Comparison of ENCODE assay signal across 27 cellular contexts in the genomic region with DNA sequence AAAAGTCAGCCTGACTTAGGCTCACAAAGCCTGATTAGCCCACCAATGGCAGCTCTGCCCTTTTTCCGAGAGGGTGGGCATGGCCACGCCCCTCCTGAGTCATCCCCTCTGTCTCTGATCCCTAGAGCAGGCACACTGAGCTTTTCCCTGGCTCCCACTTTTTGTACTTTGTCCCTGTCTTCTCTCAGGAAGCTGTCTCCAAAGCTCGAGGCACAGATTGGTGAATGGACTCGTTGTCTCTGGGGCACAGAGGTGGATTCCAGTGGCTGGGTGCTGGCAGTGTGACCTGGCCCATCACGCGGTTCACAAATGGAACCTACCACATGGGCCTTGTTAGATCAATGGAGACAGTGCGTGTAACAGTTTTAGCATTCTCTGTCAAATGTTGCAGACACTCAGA.
DNase-seq lines count a peak whose midpoint lies in the region; ATAC-seq and TF ChIP-seq lines count a peak whose summit lies in the region.
"Had no signal": no experiment of that assay in that cellular context is flagged by ENCODE, and none has a peak within 500 bp of the region (broad histone marks: within the 10 kb centered on the region; RNA-seq: fewer than 3 reads in every experiment).

No MANE protein-coding gene starts in this region.

- intact Hi-C loops in left colon (cut with DNase I, micrococcal nuclease) (no loop called here), vagina (cut with DNase I) (no loop called here)

- no peak overlapping the region for H3K27ac ChIP-seq in vagina
- H3K27ac ChIP-seq: gastrocnemius medialis, ovary had no signal

- peaks cover 6% of the 10 kb centered on the region for H3K4me1 Mint-ChIP-seq in glutamatergic neuron (ENCODE audit: low read depth, unreplicated experiment)
- H3K4me1 Mint-ChIP-seq: nephron had no signal

- no peak overlapping the region for H3K27ac Mint-ChIP-seq in glutamatergic neuron (ENCODE audit: unreplicated experiment)
- H3K27ac Mint-ChIP-seq: CD8-positive, alpha-beta T cell; nephron; stimulated activated memory B cell treated with anti-CD40 and anti-IgM and Interleukin-4, amounts not matched to agents 10 μg/mL and 1 μg/mL and 100 μg/mL, for 72 hours; T-helper 1 cell treated with Interleukin-12 subunit alpha and Interleukin-12 subunit beta and Interleukin-4 antibody, amounts not matched to agents 30 μg/mL and 1 μg/mL, for 36 hours had no signal

- H3K4me1 ChIP-seq in vagina: peaks cover 5% of the 10 kb centered on the region
- H3K4me1 ChIP-seq: gastrocnemius medialis had no signal

- no peaks in the 10 kb centered on the region for H3K36me3 Mint-ChIP-seq in glutamatergic neuron (ENCODE audit: unreplicated experiment)
- H3K36me3 Mint-ChIP-seq: CD8-positive, alpha-beta T cell; stimulated activated memory B cell treated with anti-CD40 and anti-IgM and Interleukin-4, amounts not matched to agents 10 μg/mL and 1 μg/mL and 100 μg/mL, for 72 hours had no signal

- TF ChIP-seq CTCF in vagina (IDR thresholded peaks at IDR 0.05) (no peak), glutamatergic neuron (IDR thresholded peaks at IDR 0.05; ENCODE audit: partially characterized antibody, unreplicated experiment) (no peak)

- peak; percentile 10 for ATAC-seq in left colon
- ATAC-seq in GM19452 (IDR thresholded peaks at IDR 0.05; ENCODE audit: unreplicated experiment): no peak
- ATAC-seq: CD8-positive, alpha-beta T cell; gastrocnemius medialis; mucosa of descending colon; Panc1; right cardiac atrium; stimulated activated memory B cell treated with anti-CD40 and anti-IgM and Interleukin-4, amounts not matched to agents 10 μg/mL and 1 μg/mL and 100 μg/mL, for 72 hours had no signal

- H3K4me3 ChIP-seq in vagina: no peak overlapping the region
- H3K4me3 ChIP-seq: dorsolateral prefrontal cortex, gastrocnemius medialis, mucosa of descending colon, ovary had no signal

- no peaks in the 10 kb centered on the region for H3K27me3 ChIP-seq in vagina
- H3K27me3 ChIP-seq: gastrocnemius medialis, ovary had no signal

- peak; percentile 21 for DNase-seq in activated CD8-positive, alpha-beta memory T cell treated with anti-CD3 and anti-CD28 coated beads for 24 hours
- DNase-seq in activated CD8-positive, alpha-beta memory T cell treated with anti-CD3 and anti-CD28 coated beads, Interleukin-2, amount 50 U/mL, for 4 hours: no peak
- peak; percentile 60 for DNase-seq in SW480 (ENCODE audit: low spot score)
- DNase-seq in left colon: no peak
- peak; percentile 34 to 52 for DNase-seq in vagina (ENCODE audit: extremely low spot score in 2 of 2)
- no peak for DNase-seq in amniotic stem cell (lab: John Stamatoyannopoulos, UW)
- no peak for DNase-seq in glutamatergic neuron
- DNase-seq: activated CD4-positive, alpha-beta T cell treated with anti-CD3 and anti-CD28 coated beads for 1 hour; activated naive CD4-positive, alpha-beta T cell; activated T-cell treated with anti-CD3 and anti-CD28 coated beads, Interleukin-2, amount 50 U/mL, for 48 hours; gastrocnemius medialis; hippocampal formation; mucosa of descending colon; NCI-H1092 treated with DMSO at 0.1 percent for 48 hours; NCI-H1930; NCI-H526; NK-92 treated with Interleukin-12 subunit alpha and Interleukin-12 subunit beta, amount 100 ng/mL, for 24 hours; ovary; right cardiac atrium; stimulated activated CD4-positive, alpha-beta T cell treated with anti-CD3 and anti-CD28 coated beads, Interleukin-2, amount 100 ng/mL, for 48 hours had no signal

- no peak for TF ChIP-seq POLR2A in vagina (IDR thresholded peaks at IDR 0.05)

- peaks cover 3% of the 10 kb centered on the region for H3K9me3 Mint-ChIP-seq in glutamatergic neuron (ENCODE audit: unreplicated experiment)
- H3K9me3 Mint-ChIP-seq: CD8-positive, alpha-beta T cell; nephron; stimulated activated memory B cell treated with anti-CD40 and anti-IgM and Interleukin-4, amounts not matched to agents 10 μg/mL and 1 μg/mL and 100 μg/mL, for 72 hours; T-helper 1 cell treated with Interleukin-12 subunit alpha and Interleukin-12 subunit beta and Interleukin-4 antibody, amounts not matched to agents 30 μg/mL and 1 μg/mL, for 36 hours had no signal

- H3K4me3 Mint-ChIP-seq in glutamatergic neuron (ENCODE audit: unreplicated experiment): no peak overlapping the region
- H3K4me3 Mint-ChIP-seq: CD8-positive, alpha-beta T cell; nephron; stimulated activated memory B cell treated with anti-CD40 and anti-IgM and Interleukin-4, amounts not matched to agents 10 μg/mL and 1 μg/mL and 100 μg/mL, for 72 hours; T-helper 1 cell treated with Interleukin-12 subunit alpha and Interleukin-12 subunit beta and Interleukin-4 antibody, amounts not matched to agents 30 μg/mL and 1 μg/mL, for 36 hours had no signal

- H3K9me3 ChIP-seq in vagina: no peaks in the 10 kb centered on the region
- H3K9me3 ChIP-seq: gastrocnemius medialis, mucosa of descending colon, ovary had no signal

- no peaks in the 10 kb centered on the region for H3K36me3 ChIP-seq in vagina
- H3K36me3 ChIP-seq: gastrocnemius medialis, ovary had no signal

- peaks cover 5% of the 10 kb centered on the region for H3K27me3 Mint-ChIP-seq in glutamatergic neuron (ENCODE audit: unreplicated experiment)

Comparison
In these comparisons a context has a peak if more than half of its experiments do, and no peak if none do; other contexts are left out.
1. DNase-seq: peak in activated CD8-positive, alpha-beta memory T cell treated with anti-CD3 and anti-CD28 coated beads for 24 hours (single experiment), SW480 (single experiment) and vagina (2 of 2); none in activated CD8-positive, alpha-beta memory T cell treated with anti-CD3 and anti-CD28 coated beads, Interleukin-2, amount 50 U/mL, for 4 hours (single experiment), left colon (0 of 2), amniotic stem cell (single experiment) and glutamatergic neuron (single experiment).